Comparison of ENCODE assay signal across 8 cellular contexts in the genomic region with DNA sequence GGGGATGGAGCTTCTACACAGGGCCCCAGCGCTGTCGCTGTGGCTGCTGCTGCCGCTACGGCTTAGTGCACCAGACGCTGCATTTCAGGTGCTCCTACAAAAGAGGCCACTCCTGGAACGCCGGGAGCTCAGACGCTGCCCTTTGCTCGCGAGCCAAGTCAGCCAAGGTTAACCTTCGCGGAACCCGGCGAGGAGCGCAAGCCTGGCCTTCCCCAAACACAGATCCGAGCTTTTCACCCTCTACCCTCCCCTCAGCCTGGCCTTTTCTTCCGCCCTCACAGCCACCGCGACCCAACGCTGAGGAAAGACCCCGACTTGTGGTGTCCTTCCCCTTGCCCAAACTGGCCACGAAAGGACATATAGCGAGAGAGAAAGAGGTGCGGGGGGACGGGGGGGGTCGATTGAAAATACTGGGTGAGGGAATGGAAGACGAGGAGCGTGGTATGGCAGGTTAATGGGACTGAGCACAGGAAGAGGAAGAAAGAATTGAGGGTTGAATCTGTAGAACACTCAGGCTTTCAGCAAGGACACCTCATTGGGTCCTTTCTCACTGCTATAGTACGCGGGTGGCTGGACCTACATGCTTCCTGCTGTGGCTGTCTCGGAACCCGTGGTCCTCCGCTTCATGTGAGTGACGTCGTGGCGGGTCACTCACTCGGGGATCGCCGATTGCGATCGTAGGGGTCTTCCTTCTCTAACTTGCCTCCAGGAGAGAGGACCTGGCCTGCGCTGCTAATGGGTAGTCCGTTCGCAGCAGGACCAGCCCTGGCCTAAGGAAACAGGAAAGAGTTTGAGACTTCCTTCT. TPM values are rescaled to one million over a fixed set of nuclear protein-coding genes. Genes with fewer than 3 reads are reported as not detected.
DNase-seq lines count a peak whose midpoint lies in the region; ATAC-seq, FAIRE-seq and TF ChIP-seq lines count a peak whose summit lies in the region.

TSS of gene AIMP1 (plus strand) at position 583 of the 805 bp plus-strand sequence. CDS start 8,460 bp downstream, outside the sequence.
TSS of gene TBCK (minus strand) at position 242 of the 805 bp plus-strand sequence. CDS start 7,249 bp downstream, outside the sequence.

- no peaks in the 10 kb centered on the region for H3K9me3 Mint-ChIP-seq in activated T-helper 2 cell treated with anti-CD3 and anti-CD28 coated beads, Interferon-gamma antibody, Interleukin-2, Interleukin-4, amounts not matched to agents 10 μg/mL and 5 μg/mL and 100 μg/mL, durations not matched to agents 14 hours and 24 hours and 36 hours
- H3K9me3 Mint-ChIP-seq in natural killer cell, result no peaks in the 10 kb centered on the region

- peak within 1 kb of the TSS; percentile 91 for H3K27ac Mint-ChIP-seq in activated T-helper 2 cell treated with anti-CD3 and anti-CD28 coated beads, Interferon-gamma antibody, Interleukin-2, Interleukin-4, amounts not matched to agents 10 μg/mL and 5 μg/mL and 100 μg/mL, durations not matched to agents 14 hours and 24 hours and 36 hours
- no peak within 1 kb of the TSS for H3K27ac Mint-ChIP-seq in natural killer cell

- POLR2A ChIA-PET in RWPE1 (lab: Yijun Ruan, JAX; ENCODE audit: low non-redundant PET), result interaction anchor here (0.6 kb wide), 1 partner anchor 62 kb away, joined by 3 read pairs; no protein-coding TSS in a partner anchor

- ATAC-seq in natural killer cell, result peak; percentile 84 to 94 (median 88)

- no peak within 1 kb of the TSS for H3K4me3 Mint-ChIP-seq in activated T-helper 2 cell treated with anti-CD3 and anti-CD28 coated beads, Interferon-gamma antibody, Interleukin-2, Interleukin-4, amounts not matched to agents 10 μg/mL and 5 μg/mL and 100 μg/mL, durations not matched to agents 14 hours and 24 hours and 36 hours (ENCODE audit: low read depth)
- H3K4me3 Mint-ChIP-seq in natural killer cell, result no peak within 1 kb of the TSS

- intact Hi-C loops in activated T-helper 2 cell treated with anti-CD3 and anti-CD28 coated beads, Interferon-gamma antibody, Interleukin-2, Interleukin-4, amounts not matched to agents 10 μg/mL and 5 μg/mL and 100 μg/mL, durations not matched to agents 14 hours and 24 hours and 36 hours (cut with micrococcal nuclease), result loop anchor here (1.0 to 10.0 kb wide), 6 partner anchors 17 to 1404 kb away; partner anchors contain the start of genes GSTCD, INTS12, PAPSS1 and TET2
- intact Hi-C loops in natural killer cell (cut with micrococcal nuclease), result loop anchor here (1.0 to 10.0 kb wide), 2 partner anchors 1171 to 1404 kb away; partner anchors contain the start of genes PAPSS1 and TET2

- H3K27ac ChIP-seq in RWPE1, result peak within 1 kb of the TSS; percentile 91

- TF ChIP-seq CTCF in RWPE1 (conservative IDR thresholded peaks at IDR 0.05; ENCODE audit: low read depth) (no peak), fibroblast of pulmonary artery (IDR thresholded peaks at IDR 0.05; ENCODE audit: low read length, missing control alignments) (no peak), natural killer cell (IDR thresholded peaks at IDR 0.05) (no peak)

- TF ChIP-seq POLR2A in H54 (IDR thresholded peaks at IDR 0.05; ENCODE audit: low read depth, low read length), result peak; percentile 69

- CTCF ChIA-PET in RWPE1 (lab: Yijun Ruan, JAX), result interaction anchor here (0.6 to 0.9 kb wide), 5 partner anchors 16 to 1184 kb away, joined by 3 to 4 read pairs (median 3); no protein-coding TSS in a partner anchor

- H3K4me3 ChIP-seq in fibroblast of pulmonary artery (replicated peaks; ENCODE audit: low read depth, low read length), result peak within 1 kb of the TSS; percentile 73

- peak; percentile 94 for DNase-seq in ELF-1 (ENCODE audit: low read depth, low spot score)
- DNase-seq in H54 (ENCODE audit: insufficient read length, low spot score), result peak; percentile 50
- DNase-seq in LoVo (ENCODE audit: low spot score), result peak; percentile 89
- peak; percentile 77 for DNase-seq in RWPE1 (ENCODE audit: low spot score)
- peak; percentile 84 for DNase-seq in activated T-helper 2 cell treated with anti-CD3 and anti-CD28 coated beads, Interferon-gamma antibody, Interleukin-2, Interleukin-4, amounts not matched to agents 10 μg/mL and 5 μg/mL and 100 μg/mL, durations not matched to agents 14 hours and 24 hours and 36 hours (ENCODE audit: low spot score)
- peak; percentile 94 for DNase-seq in fibroblast of pulmonary artery (ENCODE audit: low read depth)
- DNase-seq in natural killer cell, result peak; percentile 88
- DNase-seq in stimulated activated naive CD4-positive, alpha-beta T cell treated with Interleukin-2 at 50 U/mL for 16 hours (lab: John Stamatoyannopoulos, UW), result peak; percentile 85

- H3K4me1 Mint-ChIP-seq in activated T-helper 2 cell treated with anti-CD3 and anti-CD28 coated beads, Interferon-gamma antibody, Interleukin-2, Interleukin-4, amounts not matched to agents 10 μg/mL and 5 μg/mL and 100 μg/mL, durations not matched to agents 14 hours and 24 hours and 36 hours (ENCODE audit: low read depth), result peaks cover 23% of the 10 kb centered on the region
- peaks cover 5 to 30% of the 10 kb centered on the region in 2 donors for H3K4me1 Mint-ChIP-seq in natural killer cell

- peaks cover 19% of the 10 kb centered on the region for H3K36me3 Mint-ChIP-seq in activated T-helper 2 cell treated with anti-CD3 and anti-CD28 coated beads, Interferon-gamma antibody, Interleukin-2, Interleukin-4, amounts not matched to agents 10 μg/mL and 5 μg/mL and 100 μg/mL, durations not matched to agents 14 hours and 24 hours and 36 hours (ENCODE audit: low read depth)
- no peaks in the 10 kb centered on the region for H3K36me3 Mint-ChIP-seq in natural killer cell

- H3K27me3 Mint-ChIP-seq in activated T-helper 2 cell treated with anti-CD3 and anti-CD28 coated beads, Interferon-gamma antibody, Interleukin-2, Interleukin-4, amounts not matched to agents 10 μg/mL and 5 μg/mL and 100 μg/mL, durations not matched to agents 14 hours and 24 hours and 36 hours (ENCODE audit: low read depth), result no peaks in the 10 kb centered on the region
- no peaks in the 10 kb centered on the region for H3K27me3 Mint-ChIP-seq in natural killer cell (ENCODE audit: low read depth in 2 of 2)

- FAIRE-seq in H54 (lab: Jason Lieb, UNC), result peak; percentile 93

RNA-seq across cellular contexts. Expression of gene AIMP1, which starts in this region (rescaled TPM):
- total RNA-seq in activated T-helper 2 cell treated with anti-CD3 and anti-CD28 coated beads, Interferon-gamma antibody, Interleukin-2, Interleukin-4, amounts not matched to agents 10 μg/mL and 5 μg/mL and 100 μg/mL, durations not matched to agents 14 hours and 24 hours and 36 hours, result 72.1 and 72.5 TPM in 2 replicates
- total RNA-seq in natural killer cell, result 10 to 100 TPM; 37.7 to 46.8 (median 40.3) TPM

RNA-seq across cellular contexts. Expression of gene TBCK, which starts in this region (rescaled TPM):
- 28.5 and 29.8 TPM in 2 replicates for total RNA-seq in activated T-helper 2 cell treated with anti-CD3 and anti-CD28 coated beads, Interferon-gamma antibody, Interleukin-2, Interleukin-4, amounts not matched to agents 10 μg/mL and 5 μg/mL and 100 μg/mL, durations not matched to agents 14 hours and 24 hours and 36 hours
- total RNA-seq in natural killer cell, result 10 to 100 TPM; 49.5 to 78.5 (median 54.2) TPM

Comparison
In these comparisons a context has a peak if more than half of its experiments do, and no peak if none do; other contexts are left out.
1. Peak in every context shown above with its lines: DNase-seq, ATAC-seq, H3K4me3 ChIP-seq and H3K27ac ChIP-seq.